ENCODE assay signal across 13 cellular contexts in the genomic region with DNA sequence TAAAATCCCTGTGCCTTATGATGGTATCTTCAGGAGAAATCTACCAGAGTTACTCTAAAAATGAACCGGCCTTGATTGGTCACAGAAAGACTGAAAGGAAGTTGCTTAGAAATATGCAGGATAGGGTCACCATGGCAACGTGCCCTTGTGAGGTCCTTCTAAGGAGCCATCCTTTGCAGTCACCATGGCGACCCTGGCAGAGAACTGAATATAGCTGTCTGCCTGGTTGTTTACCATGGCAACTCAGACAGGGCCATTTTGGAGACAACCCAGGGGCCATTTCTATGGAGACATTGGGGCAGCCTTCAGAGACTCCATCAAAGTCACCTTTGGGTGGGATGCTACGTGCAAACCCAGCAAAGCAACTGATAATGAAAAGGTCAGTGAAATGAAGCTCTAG. TPM values are rescaled to one million over a fixed set of nuclear protein-coding genes. Genes with fewer than 3 reads are reported as not detected.
A peak's percentile ranks its signal among the peaks of the same experiment; 100 is the strongest.
DNase-seq lines count a peak whose midpoint lies in the region; ATAC-seq, FAIRE-seq and TF ChIP-seq lines count a peak whose summit lies in the region.
"Had no signal": no experiment of that assay in that cellular context is flagged by ENCODE, and none has a peak within 500 bp of the region (broad histone marks: within the 10 kb centered on the region; RNA-seq: fewer than 3 reads in every experiment).

No MANE protein-coding gene starts in this region.

- H3K27me3 ChIP-seq in GM12878 (replicated peaks in 1 of 2; ENCODE audit: control insufficient read depth in 2 of 2, insufficient read depth in 2 of 2, low read length in 1 of 2) (no peaks in the 10 kb centered on the region), trophoblast cell (ENCODE audit: insufficient read depth, low read length) (no peaks in the 10 kb centered on the region)
- H3K27me3 ChIP-seq: cardiac muscle cell, gastroesophageal sphincter had no signal

- TF ChIP-seq EP300 in GM12878 (IDR thresholded peaks at IDR 0.05; ENCODE audit: borderline replicate concordance in 1 of 2, control insufficient read depth in 1 of 2, low read depth in 2 of 2, low read length in 2 of 2): no peak

- H3K4ac ChIP-seq in trophoblast cell (ENCODE audit: low read depth, low read length): no peak overlapping the region

- no peak for TF ChIP-seq POLR2A in GM12878 (IDR thresholded peaks at IDR 0.05; ENCODE audit: low read depth, low read length)

- no peak overlapping the region for H4K12ac ChIP-seq in trophoblast cell (ENCODE audit: low read depth, low read length)

- in situ Hi-C loops in GM12878 (cut with MboI): no loop called here

- no peaks in the 10 kb centered on the region for H3K9me3 Mint-ChIP-seq in MCF 10A (ENCODE audit: unreplicated experiment)

- H2BK120ac ChIP-seq in trophoblast cell (ENCODE audit: insufficient read depth, low read length, poor library complexity): no peak overlapping the region

- FAIRE-seq in GM12878 (lab: Jason Lieb, UNC): no peak
- no peak for FAIRE-seq in urothelium cell line (lab: Jason Lieb, UNC)
- FAIRE-seq: A549 had no signal

- SMC1A ChIA-PET in GM12878 (lab: Charles Lee; ENCODE audit: uncharacterized antibody, unreplicated experiment): interaction anchor here (1.4 to 3.5 kb wide), 2 partner anchors 11 to 27 kb away, joined by 3 to 9 read pairs; no protein-coding TSS in a partner anchor

- H3K4me1 Mint-ChIP-seq in MCF 10A (ENCODE audit: insufficient read depth, unreplicated experiment): no peaks in the 10 kb centered on the region

- no peak overlapping the region for H4K8ac ChIP-seq in trophoblast cell (ENCODE audit: low read depth, low read length)

- TF ChIP-seq CTCF in GM12878 (IDR thresholded peaks at IDR 0.05 in 2 of 3, conservative IDR thresholded peaks at IDR 0.05 in 1 of 3; ENCODE audit: control insufficient read depth in 2 of 3, extremely low read depth in 1 of 3, insufficient read depth in 1 of 3, low read depth in 3 of 3, low read length in 3 of 3) (no peak), MCF 10A (IDR thresholded peaks at IDR 0.05; ENCODE audit: unreplicated experiment) (no peak)

- H4K91ac ChIP-seq in trophoblast cell (ENCODE audit: low read depth, low read length): no peak overlapping the region

- H3K4me3 ChIP-seq in GM12878: no peak overlapping the region
- no peak overlapping the region for H3K4me3 ChIP-seq in trophoblast cell (ENCODE audit: low read depth, low read length)
- H3K4me3 ChIP-seq: A549, cardiac muscle cell, gastroesophageal sphincter had no signal

- DNase-seq in NCI-H82 (lab: John Stamatoyannopoulos, UW): peak; percentile 15
- no peak for DNase-seq in NCI-H82 treated with DMSO at 0.1 percent for 48 hours (lab: John Stamatoyannopoulos, UW; ENCODE audit: unreplicated experiment)
- no peak for DNase-seq in GM12878 (ENCODE audit: low read depth, low spot score)
- DNase-seq in iPS DF 19.7 (ENCODE audit: low read depth, low spot score): peak; percentile 48
- peak; percentile 2 for DNase-seq in urothelium cell line (ENCODE audit: low spot score)
- no peak for DNase-seq in trophoblast cell
- no peak for DNase-seq in D341Med (ENCODE audit: low spot score)
- no peak for DNase-seq in MCF 10A (ENCODE audit: unreplicated experiment)
- DNase-seq: activated T-cell treated with anti-CD3 and anti-CD28 coated beads for 4 hours, HCEC 1CT had no signal

- RAD21 ChIA-PET in GM12878 (lab: Charles Lee; ENCODE audit: unreplicated experiment): no interaction called here

- no peak overlapping the region for H3K27ac ChIP-seq in GM12878 (ENCODE audit: control insufficient read depth, insufficient read depth)
- no peak overlapping the region for H3K27ac ChIP-seq in trophoblast cell (ENCODE audit: low read depth, low read length)
- H3K27ac ChIP-seq: A549, cardiac muscle cell, gastroesophageal sphincter had no signal

- CTCF ChIA-PET in GM12878 (lab: Yijun Ruan, JAX): no interaction called here
- CTCF ChIA-PET in MCF 10A (lab: Yijun Ruan, JAX): no interaction called here

- H3K23ac ChIP-seq in trophoblast cell (ENCODE audit: low read length): no peak overlapping the region

- no peak overlapping the region for H3K14ac ChIP-seq in trophoblast cell (ENCODE audit: low read length)

- no peaks in the 10 kb centered on the region for H3K27me3 Mint-ChIP-seq in MCF 10A (ENCODE audit: insufficient read depth, unreplicated experiment)

- H3K79me2 ChIP-seq in GM12878 (ENCODE audit: control insufficient read depth, insufficient read depth, low read length): no peaks in the 10 kb centered on the region
- H3K79me2 ChIP-seq in trophoblast cell (ENCODE audit: control insufficient read depth, insufficient read depth, low read length, poor library complexity): no peaks in the 10 kb centered on the region

- no peak overlapping the region for H2BK12ac ChIP-seq in trophoblast cell (ENCODE audit: low read length)

- H3K9me3 ChIP-seq in GM12878 (replicated peaks; ENCODE audit: control insufficient read depth, insufficient read depth, low read length) (no peaks in the 10 kb centered on the region), trophoblast cell (ENCODE audit: insufficient read depth, low read depth, low read length) (no peaks in the 10 kb centered on the region)
- H3K9me3 ChIP-seq: A549, gastroesophageal sphincter had no signal

- no peak for TF ChIP-seq RAD21 in GM12878 (IDR thresholded peaks at IDR 0.05; ENCODE audit: insufficient read depth, low read depth, low read length)

- 12% methylated on average over 4 of the region's 4 CpGs for WGBS in GM12878 (ENCODE audit: insufficient coverage, insufficient replicate concordance, low lambda C conversion rate, missing lambda C conversion rate)
- no CpG with 5 or more reads among the region's 4 CpGs for WGBS in trophoblast cell (ENCODE audit: extremely low coverage, insufficient coverage, insufficient read length)

- intact Hi-C loops in GM12878 (cut with micrococcal nuclease; ENCODE audit: unreplicated experiment) (loop anchor here (2.0 kb wide), 1 partner anchor 16 kb away; no protein-coding TSS in a partner anchor), MCF 10A (cut with micrococcal nuclease) (no loop called here)

- BruUV-seq in GM12878 (replicated peaks; lab: Mats Ljungman, UMichigan): no TSS peak
- BruUV-seq in MCF 10A (replicated peaks; lab: Mats Ljungman, UMichigan): no TSS peak

- H2BK5ac ChIP-seq in trophoblast cell (ENCODE audit: low read depth, low read length, poor library complexity): no peak overlapping the region

- no peak overlapping the region for H2AK5ac ChIP-seq in trophoblast cell (ENCODE audit: low read length)

- H3K27ac Mint-ChIP-seq in MCF 10A (ENCODE audit: low read depth, unreplicated experiment): no peak overlapping the region

- H3K4me2 ChIP-seq in GM12878 (ENCODE audit: control insufficient read depth, insufficient read depth) (no peak overlapping the region), trophoblast cell (ENCODE audit: low read length) (no peak overlapping the region)
- H3K4me2 ChIP-seq: A549 had no signal

- H3K36me3 ChIP-seq in GM12878 (ENCODE audit: control insufficient read depth in 2 of 2, insufficient read depth in 2 of 2, low read length in 1 of 2) (no peaks in the 10 kb centered on the region), trophoblast cell (ENCODE audit: control insufficient read depth in 1 of 2, insufficient read depth in 2 of 2, low read length in 2 of 2) (no peaks in the 10 kb centered on the region)
- H3K36me3 ChIP-seq: cardiac muscle cell had no signal

- peaks cover 14% of the 10 kb centered on the region for H3K36me3 Mint-ChIP-seq in MCF 10A (ENCODE audit: insufficient read depth, unreplicated experiment)

- no peaks in the 10 kb centered on the region for H3K4me1 ChIP-seq in GM12878 (ENCODE audit: control insufficient read depth, insufficient read depth, low read length)
- no peaks in the 10 kb centered on the region for H3K4me1 ChIP-seq in trophoblast cell (ENCODE audit: control insufficient read depth in 1 of 2, insufficient read depth in 2 of 2, low read length in 2 of 2)
- H3K4me1 ChIP-seq: A549, gastroesophageal sphincter had no signal

- H3K4me3 Mint-ChIP-seq in MCF 10A (ENCODE audit: unreplicated experiment): no peak overlapping the region

- peak; percentile 46 for ATAC-seq in GM12878
- ATAC-seq: A549, gastroesophageal sphincter had no signal

- POLR2A ChIA-PET in GM12878 (lab: Charles Lee): no interaction called here
- POLR2A ChIA-PET in MCF 10A (lab: Yijun Ruan, JAX): interaction anchor here (0.5 to 0.9 kb wide), 2 partner anchors 15 to 798 kb away, joined by 5 to 6 read pairs; no protein-coding TSS in a partner anchor

- no peak overlapping the region for H3K18ac ChIP-seq in trophoblast cell (ENCODE audit: low read length)

- H4K20me1 ChIP-seq in GM12878 (ENCODE audit: control insufficient read depth, insufficient read depth): no peaks in the 10 kb centered on the region

- H2AFZ ChIP-seq in GM12878 (ENCODE audit: control insufficient read depth, low read depth, low read length) (no peak overlapping the region), trophoblast cell (ENCODE audit: insufficient read depth, low read length, poor library complexity) (no peak overlapping the region)

- H3K9ac ChIP-seq in GM12878 (ENCODE audit: control insufficient read depth, insufficient read depth, low read length) (no peak overlapping the region), trophoblast cell (ENCODE audit: low read length) (no peak overlapping the region)

- H3K79me1 ChIP-seq in trophoblast cell (ENCODE audit: low read length): no peaks in the 10 kb centered on the region

TF ChIP-seq in GM12878, 131 proteins besides CTCF, POLR2A, EP300 and RAD21 (continues in another document):
- TF ChIP-seq BMI1 (IDR thresholded peaks at IDR 0.05; ENCODE audit: borderline replicate concordance): peak; percentile 82
- no peak for TF ChIP-seq ETV6 (conservative IDR thresholded peaks at IDR 0.05 in 1 of 2, IDR thresholded peaks at IDR 0.05 in 1 of 2; ENCODE audit: borderline replicate concordance in 1 of 2, low read depth in 1 of 2)
- no peak for TF ChIP-seq FOXM1 (IDR thresholded peaks at IDR 0.05; ENCODE audit: low read depth, low read length)

RNA-seq across cellular contexts. Expression of gene SNX7, which starts 43.0 kb away (rescaled TPM):
- total RNA-seq in GM12878 (2013; cell fraction: nucleolus; rRNA removed): 0.58 and 0.59 TPM in 2 replicates
- total RNA-seq in GM12878 (2014; rRNA removed) (0.23 and 0.71 TPM in 2 replicates), GM12878 (2014; rRNA removed; fragmentation: Illumina TruSeq; extraction: Trizol) (0.23 and 0.27 TPM in 2 replicates), GM12878 (2021) (0.19 and 0.31 TPM in 2 replicates), MCF 10A (2022) (22.8 and 24.2 TPM in 2 replicates)
- polyA plus RNA-seq in GM12878 (2011; ENCODE audit: low read depth): 0.22 TPM
- polyA plus RNA-seq in GM12878 (2011; rRNA removed) (0.81 and 1.1 TPM in 2 replicates), GM12878 (2014; fragmentation: Illumina TruSeq; extraction: Trizol) (0.14 and 0.37 TPM in 2 replicates), GM12878 (2014; fragmentation: Nextera tagmentation; extraction: Ambion mirVana) (under 1 TPM; 0.26 to 0.52 TPM), GM12878 (2014; rRNA removed) (0.14 and 0.32 TPM in 2 replicates), GM12878 (2016; fragmentation: Nextera tagmentation; extraction: Ambion mirVana) (under 1 TPM; 0.77 to 0.82 TPM)
- polyA plus RNA-seq in GM12878 (2011; cell fraction: cytosol; rRNA removed): 0.24 and 2.9 TPM in 2 replicates
- 0.22 and 0.28 TPM in 2 replicates for polyA plus RNA-seq in GM12878 (2011; cell fraction: nucleus; rRNA removed)
- polyA plus RNA-seq in GM12878 (2012): 0.22 and 0.34 TPM in 2 replicates
- polyA minus RNA-seq in GM12878 (2011; rRNA and poly(A)+ RNA removed): 0.10 and 0.15 TPM in 2 replicates
- not detected in 2 replicates for polyA minus RNA-seq in GM12878 (2011; cell fraction: cytosol; rRNA and poly(A)+ RNA removed)
- polyA minus RNA-seq in GM12878 (2011; cell fraction: nucleus; rRNA and poly(A)+ RNA removed): not detected in 2 replicates
- 22.3 and 22.4 TPM in 2 replicates for polyA plus RNA-seq in trophoblast cell (2013)

Comparison
In these comparisons a context has a peak if more than half of its experiments do, and no peak if none do; other contexts are left out.
1. DNase-seq: peak in NCI-H82 (single experiment), iPS DF 19.7 (single experiment) and urothelium cell line (single experiment); none in NCI-H82 treated with DMSO at 0.1 percent for 48 hours (single experiment), GM12878 (single experiment), trophoblast cell (0 of 2), D341Med (single experiment) and MCF 10A (single experiment).
2. RNA of gene SNX7, which starts 43.0 kb away (total RNA-seq): 22.8 to 24.2 TPM in MCF 10A; 0.19 to 0.71 TPM in GM12878; every median in the first group is over 10 times any median in the second.